Comparison of ENCODE assay signal across 20 cellular contexts in the genomic region with DNA sequence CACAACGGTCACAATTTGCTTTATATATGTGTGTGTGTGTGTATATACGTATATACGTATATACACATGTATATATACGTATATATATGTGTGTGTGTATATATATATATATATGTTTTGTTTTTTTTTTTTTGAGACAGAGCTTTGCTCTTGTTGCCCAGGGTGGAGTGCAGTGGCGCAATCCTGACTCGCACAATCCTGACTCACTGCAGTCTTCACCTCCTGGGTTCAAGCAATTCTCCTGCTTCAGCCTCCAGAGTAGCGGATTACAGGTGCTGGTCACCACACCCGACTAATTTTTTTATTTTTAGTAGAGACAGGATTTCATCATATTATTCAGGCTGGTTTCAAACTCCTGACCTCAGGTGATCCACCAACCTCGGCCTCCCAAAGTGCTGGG. TPM values are rescaled to one million over a fixed set of nuclear protein-coding genes. Genes with fewer than 3 reads are reported as not detected.
DNase-seq lines count a peak whose midpoint lies in the region; ATAC-seq, FAIRE-seq and TF ChIP-seq lines count a peak whose summit lies in the region.
"Had no signal": no experiment of that assay in that cellular context is flagged by ENCODE, and none has a peak within 500 bp of the region (broad histone marks: within the 10 kb centered on the region; RNA-seq: fewer than 3 reads in every experiment).

No MANE protein-coding gene starts in this region.

- H3K4me3 ChIP-seq in HCT116 (replicated peaks in 1 of 2; ENCODE audit: low read depth in 1 of 2, low read length in 2 of 2) (no peak overlapping the region), GM12878 (no peak overlapping the region), HAP-1 (no peak overlapping the region)
- H3K4me3 ChIP-seq: ascending aorta, coronary artery, lower lobe of right lung, stomach had no signal

- H3K9ac ChIP-seq in HCT116 (ENCODE audit: low read length) (no peak overlapping the region), GM12878 (ENCODE audit: control insufficient read depth, insufficient read depth, low read length) (no peak overlapping the region)

- RAD21 ChIA-PET in HCT116 (lab: Charles Lee; ENCODE audit: low non-redundant PET in 1 of 2, low total read pairs in 2 of 2, uncharacterized antibody in 2 of 2, unreplicated experiment in 2 of 2) (interaction anchor here in 1 of 2 experiments (0.7 kb wide), 1 partner anchor 9 kb away, joined by 4 read pairs; no protein-coding TSS in a partner anchor), GM12878 (lab: Charles Lee; ENCODE audit: unreplicated experiment) (interaction anchor here (1.8 kb wide), 1 partner anchor 159 kb away, joined by 6 read pairs; no protein-coding TSS in a partner anchor)

- no peak for FAIRE-seq in GM12878 (lab: Jason Lieb, UNC)

- peak; percentile 29 for DNase-seq in activated CD4-positive, alpha-beta T cell treated with anti-CD3 and anti-CD28 coated beads for 48 hours
- no peak for DNase-seq in activated CD4-positive, alpha-beta T cell treated with anti-CD3 and anti-CD28 coated beads, Interleukin-2, amount 10 ng/mL, durations not matched to agents 7 days and 5 days
- DNase-seq in HCT116 (ENCODE audit: low read depth, low spot score), result no peak
- DNase-seq in GM12878 (ENCODE audit: low read depth, low spot score), result no peak
- DNase-seq in neural crest cell (ENCODE audit: low read depth, low spot score), result no peak
- DNase-seq in GM19238 (ENCODE audit: insufficient read length, low spot score), result no peak
- no peak for DNase-seq in HAP-1 (ENCODE audit: low spot score in 2 of 2)
- DNase-seq in NOMO-1 treated with dmso at 0.1 percent for 144 hours (lab: John Stamatoyannopoulos, UW; ENCODE audit: unreplicated experiment), result no peak
- DNase-seq: activated effector memory CD4-positive, alpha-beta T cell treated with anti-CD3 and anti-CD28 coated beads, Interleukin-2, amount 50 U/mL, for 16 hours; CD4-positive, CD25-positive, alpha-beta regulatory T cell; DMS79 treated with DMSO at 0.1 percent for 48 hours; lower lobe of right lung; NCI-H2029; NCI-H510A treated with DMSO at 0.1 percent for 48 hours; SIG-M5; stomach had no signal

- H3K9me3 ChIP-seq in HCT116 (ENCODE audit: control insufficient read depth in 1 of 2, insufficient read depth in 1 of 2, low read depth in 1 of 2, low read length in 2 of 2) (no peaks in the 10 kb centered on the region), GM12878 (replicated peaks; ENCODE audit: control insufficient read depth, insufficient read depth, low read length) (peaks cover 3% of the 10 kb centered on the region; the same call in 1 of the 3 replicates), HAP-1 (0 out of 2 replicates have a peak, but pooled peaks cover 2% of the 10 kb centered on the region)
- H3K9me3 ChIP-seq: ascending aorta, lower lobe of right lung, stomach had no signal

- 93% methylated on average over 9 of the region's 9 CpGs for WGBS in GM12878 (ENCODE audit: insufficient coverage, insufficient replicate concordance, low lambda C conversion rate, missing lambda C conversion rate)

- intact Hi-C loops in HCT116 (cut with micrococcal nuclease) (no loop called here), GM12878 (cut with micrococcal nuclease; ENCODE audit: unreplicated experiment) (no loop called here)

- H3K4me3 Mint-ChIP-seq in activated CD4-positive, alpha-beta T cell treated with anti-CD3 and anti-CD28 coated beads, Interleukin-2, amount 10 ng/mL, durations not matched to agents 7 days and 5 days, result no peak overlapping the region
- peak overlapping the region; percentile 34 for H3K4me3 Mint-ChIP-seq in neural crest cell
- H3K4me3 Mint-ChIP-seq: natural killer cell treated with Interleukin-12 subunit alpha and Interleukin-12 subunit beta and Interleukin-15 and Interleukin-18, amount 100 ng/mL, for 72 hours; WTC11 had no signal

- no peak for ATAC-seq in HCT116
- no peak for ATAC-seq in GM12878
- ATAC-seq: lower lobe of right lung; natural killer cell treated with Interleukin-12 subunit alpha and Interleukin-12 subunit beta and Interleukin-15 and Interleukin-18, amount 100 ng/mL, for 72 hours; WTC11 had no signal

- H3K36me3 Mint-ChIP-seq in activated CD4-positive, alpha-beta T cell treated with anti-CD3 and anti-CD28 coated beads, Interleukin-2, amount 10 ng/mL, durations not matched to agents 7 days and 5 days (ENCODE audit: low read depth), result peaks cover 18% of the 10 kb centered on the region
- no peaks in the 10 kb centered on the region for H3K36me3 Mint-ChIP-seq in neural crest cell (ENCODE audit: low read depth)
- H3K36me3 Mint-ChIP-seq: natural killer cell treated with Interleukin-12 subunit alpha and Interleukin-12 subunit beta and Interleukin-15 and Interleukin-18, amount 100 ng/mL, for 72 hours had no signal

- TF ChIP-seq RAD21 in HCT116 (IDR thresholded peaks at IDR 0.05; ENCODE audit: low read depth) (no peak), GM12878 (IDR thresholded peaks at IDR 0.05; ENCODE audit: insufficient read depth, low read depth, low read length) (no peak)

- H3K4me1 Mint-ChIP-seq in activated CD4-positive, alpha-beta T cell treated with anti-CD3 and anti-CD28 coated beads, Interleukin-2, amount 10 ng/mL, durations not matched to agents 7 days and 5 days, result peaks cover 46% of the 10 kb centered on the region
- H3K4me1 Mint-ChIP-seq in neural crest cell, result peaks cover 42% of the 10 kb centered on the region

- in situ Hi-C loops in GM12878 (cut with MboI) (no loop called here), HAP-1 (cut with MboI; ENCODE audit: low sequenced_read_pairs) (no loop called here)

- H3K9me2 ChIP-seq in HCT116 (ENCODE audit: insufficient read depth), result no peaks in the 10 kb centered on the region

- no peak for TF ChIP-seq EP300 in GM12878 (IDR thresholded peaks at IDR 0.05; ENCODE audit: borderline replicate concordance in 1 of 2, control insufficient read depth in 1 of 2, low read depth in 2 of 2, low read length in 2 of 2)

- no peaks in the 10 kb centered on the region for H3K9me3 Mint-ChIP-seq in activated CD4-positive, alpha-beta T cell treated with anti-CD3 and anti-CD28 coated beads, Interleukin-2, amount 10 ng/mL, durations not matched to agents 7 days and 5 days
- H3K9me3 Mint-ChIP-seq in neural crest cell, result no peaks in the 10 kb centered on the region
- H3K9me3 Mint-ChIP-seq: CD4-positive, CD25-positive, alpha-beta regulatory T cell; natural killer cell treated with Interleukin-12 subunit alpha and Interleukin-12 subunit beta and Interleukin-15 and Interleukin-18, amount 100 ng/mL, for 72 hours; WTC11 had no signal

- no peak overlapping the region for H3K27ac ChIP-seq in HCT116 (ENCODE audit: low read depth, low read length)
- H3K27ac ChIP-seq in GM12878 (ENCODE audit: control insufficient read depth, insufficient read depth), result no peak overlapping the region
- H3K27ac ChIP-seq: ascending aorta, coronary artery, lower lobe of right lung, stomach had no signal

- TF ChIP-seq POLR2A in HCT116 (IDR thresholded peaks at IDR 0.05; ENCODE audit: borderline replicate concordance, extremely low read depth, insufficient read depth, insufficient read length) (no peak), GM12878 (IDR thresholded peaks at IDR 0.05; ENCODE audit: low read depth, low read length) (no peak)

- H3K4me1 ChIP-seq in HCT116 (ENCODE audit: control insufficient read depth in 1 of 2, insufficient read depth in 2 of 2, low read length in 2 of 2) (peaks cover 7 to 23% of the 10 kb centered on the region in 2 experiments; a peak in 3 of 4 replicates), GM12878 (ENCODE audit: control insufficient read depth, insufficient read depth, low read length) (peaks cover 13% of the 10 kb centered on the region), HAP-1 (peaks cover 17% of the 10 kb centered on the region)

- H3K4me2 ChIP-seq in HCT116 (ENCODE audit: low read length), result peak overlapping the region; percentile 11; the same call in 1 of the 2 replicates
- no peak overlapping the region for H3K4me2 ChIP-seq in GM12878 (ENCODE audit: control insufficient read depth, insufficient read depth)

- SMC1A ChIA-PET in GM12878 (lab: Charles Lee; ENCODE audit: uncharacterized antibody, unreplicated experiment), result interaction anchor here (0.7 to 3.1 kb wide), 3 partner anchors 9 to 1302 kb away, joined by 3 to 10 read pairs (median 7); no protein-coding TSS in a partner anchor

- H4K20me1 ChIP-seq in HCT116 (ENCODE audit: insufficient read depth) (no peaks in the 10 kb centered on the region), GM12878 (ENCODE audit: control insufficient read depth, insufficient read depth) (no peaks in the 10 kb centered on the region)

- POLR2A ChIA-PET in activated CD4-positive, alpha-beta T cell treated with anti-CD3 and anti-CD28 coated beads, Interleukin-2, amount 10 ng/mL, durations not matched to agents 7 days and 5 days (lab: Charles Lee), result no interaction called here
- POLR2A ChIA-PET in HCT116 (lab: Charles Lee), result interaction anchor here (0.7 kb wide), 1 partner anchor 22 kb away, joined by 8 read pairs; no protein-coding TSS in a partner anchor
- POLR2A ChIA-PET in GM12878 (lab: Charles Lee), result interaction anchor here (0.7 to 1.2 kb wide), 3 partner anchors 11 to 254 kb away, joined by 3 to 4 read pairs (median 3); no protein-coding TSS in a partner anchor

- no peaks in the 10 kb centered on the region for H3K27me3 Mint-ChIP-seq in activated CD4-positive, alpha-beta T cell treated with anti-CD3 and anti-CD28 coated beads, Interleukin-2, amount 10 ng/mL, durations not matched to agents 7 days and 5 days
- H3K27me3 Mint-ChIP-seq in neural crest cell (ENCODE audit: low read depth), result no peaks in the 10 kb centered on the region
- H3K27me3 Mint-ChIP-seq: natural killer cell treated with Interleukin-12 subunit alpha and Interleukin-12 subunit beta and Interleukin-15 and Interleukin-18, amount 100 ng/mL, for 72 hours had no signal

- BruUV-seq in HCT116 (replicated peaks; lab: Mats Ljungman, UMichigan), result no TSS peak
- BruUV-seq in GM12878 (replicated peaks; lab: Mats Ljungman, UMichigan), result no TSS peak

- no peak overlapping the region for H2AFZ ChIP-seq in HCT116 (ENCODE audit: low read depth, low read length, poor library complexity, severe bottlenecking)
- H2AFZ ChIP-seq in GM12878 (ENCODE audit: control insufficient read depth, low read depth, low read length), result no peak overlapping the region

- no peaks in the 10 kb centered on the region for H3K27me3 ChIP-seq in HCT116 (ENCODE audit: insufficient read depth, low read length)
- H3K27me3 ChIP-seq in GM12878 (replicated peaks in 1 of 2; ENCODE audit: control insufficient read depth in 2 of 2, insufficient read depth in 2 of 2, low read length in 1 of 2), result no peaks in the 10 kb centered on the region
- no peaks in the 10 kb centered on the region for H3K27me3 ChIP-seq in HAP-1 (ENCODE audit: low read depth)
- H3K27me3 ChIP-seq: ascending aorta, stomach had no signal

- H3K36me3 ChIP-seq in HCT116 (ENCODE audit: control insufficient read depth in 1 of 2, insufficient read depth in 2 of 2, low read length in 2 of 2), result no peaks in the 10 kb centered on the region
- peaks cover 0 to 2% of the 10 kb centered on the region in 2 experiments; a peak in 2 of 4 replicates for H3K36me3 ChIP-seq in GM12878 (ENCODE audit: control insufficient read depth in 2 of 2, insufficient read depth in 2 of 2, low read length in 1 of 2)
- H3K36me3 ChIP-seq in HAP-1 (replicated peaks), result no peaks in the 10 kb centered on the region
- H3K36me3 ChIP-seq: ascending aorta, lower lobe of right lung, stomach had no signal

- CTCF ChIA-PET in activated CD4-positive, alpha-beta T cell treated with anti-CD3 and anti-CD28 coated beads, Interleukin-2, amount 10 ng/mL, durations not matched to agents 7 days and 5 days (lab: Charles Lee), result no interaction called here
- CTCF ChIA-PET in HCT116 (lab: Charles Lee), result interaction anchor here (2.3 kb wide), 1 partner anchor 10 kb away, joined by 7 read pairs; no protein-coding TSS in a partner anchor
- CTCF ChIA-PET in GM12878 (lab: Yijun Ruan, JAX), result interaction anchor here (1.0 to 2.1 kb wide), 2 partner anchors 11 to 83 kb away, joined by 3 to 16 read pairs; no protein-coding TSS in a partner anchor

- H3K79me2 ChIP-seq in HCT116 (ENCODE audit: insufficient read depth, low read length) (peaks cover 71% of the 10 kb centered on the region), GM12878 (ENCODE audit: control insufficient read depth, insufficient read depth, low read length) (peaks cover 79% of the 10 kb centered on the region)

- TF ChIP-seq CTCF in HCT116 (IDR thresholded peaks at IDR 0.05 in 2 of 3, conservative IDR thresholded peaks at IDR 0.05 in 1 of 3; ENCODE audit: borderline replicate concordance in 1 of 3, insufficient read depth in 1 of 3, low read depth in 2 of 3, low read length in 2 of 3) (no peak), GM12878 (IDR thresholded peaks at IDR 0.05 in 2 of 3, conservative IDR thresholded peaks at IDR 0.05 in 1 of 3; ENCODE audit: control insufficient read depth in 2 of 3, extremely low read depth in 1 of 3, insufficient read depth in 1 of 3, low read depth in 3 of 3, low read length in 3 of 3) (no peak), neural crest cell (conservative IDR thresholded peaks at IDR 0.05) (no peak)

- H3K27ac Mint-ChIP-seq in activated CD4-positive, alpha-beta T cell treated with anti-CD3 and anti-CD28 coated beads, Interleukin-2, amount 10 ng/mL, durations not matched to agents 7 days and 5 days, result no peak overlapping the region
- H3K27ac Mint-ChIP-seq in neural crest cell (ENCODE audit: unreplicated experiment), result no peak overlapping the region

RNA-seq across cellular contexts. Expression of a gene that starts 3.1 kb away (rescaled TPM):
- total RNA-seq in activated CD4-positive, alpha-beta T cell treated with anti-CD3 and anti-CD28 coated beads, Interleukin-2, amount 10 ng/mL, durations not matched to agents 7 days and 5 days, result 10 to 100 TPM; 37.6 to 45.1 TPM
- 18.1 TPM for total RNA-seq in HCT116 (2021; ENCODE audit: unreplicated experiment)
- polyA plus RNA-seq in HCT116 (2012), result 9.8 and 15.3 TPM in 2 replicates
- 36.3 and 41.7 TPM in 2 replicates for total RNA-seq in GM12878 (2013; cell fraction: nucleolus; rRNA removed)
- total RNA-seq in GM12878 (2014; rRNA removed), result 10.4 and 13.3 TPM in 2 replicates
- total RNA-seq in GM12878 (2014; rRNA removed; fragmentation: Illumina TruSeq; extraction: Trizol), result 16.4 and 16.7 TPM in 2 replicates
- total RNA-seq in GM12878 (2021), result 31.3 and 34.7 TPM in 2 replicates
- polyA plus RNA-seq in GM12878 (2011; ENCODE audit: low read depth), result 10.2 TPM
- polyA plus RNA-seq in GM12878 (2011; rRNA removed), result 24.7 and 32.0 TPM in 2 replicates
- polyA plus RNA-seq in GM12878 (2011; cell fraction: cytosol; rRNA removed), result 27.9 and 28.9 TPM in 2 replicates
- 25.6 and 30.9 TPM in 2 replicates for polyA plus RNA-seq in GM12878 (2011; cell fraction: nucleus; rRNA removed)
- polyA plus RNA-seq in GM12878 (2012), result 14.4 and 16.1 TPM in 2 replicates
- 24.0 and 29.1 TPM in 2 replicates for polyA plus RNA-seq in GM12878 (2014; fragmentation: Illumina TruSeq; extraction: Trizol)
- polyA plus RNA-seq in GM12878 (2014; fragmentation: Nextera tagmentation; extraction: Ambion mirVana), result 1 to 10 TPM; 5.1 to 7.3 TPM
- polyA plus RNA-seq in GM12878 (2014; rRNA removed), result 13.7 and 15.6 TPM in 2 replicates
- 10 to 100 TPM; 11.4 to 11.7 TPM for polyA plus RNA-seq in GM12878 (2016; fragmentation: Nextera tagmentation; extraction: Ambion mirVana)
- 58.2 and 99.3 TPM in 2 replicates for polyA minus RNA-seq in GM12878 (2011; rRNA and poly(A)+ RNA removed)
- polyA minus RNA-seq in GM12878 (2011; cell fraction: cytosol; rRNA and poly(A)+ RNA removed), result 15.2 and 16.6 TPM in 2 replicates
- polyA minus RNA-seq in GM12878 (2011; cell fraction: nucleus; rRNA and poly(A)+ RNA removed), result 15.1 and 29.4 TPM in 2 replicates
- total RNA-seq in neural crest cell, result 55.7 and 63.8 TPM in 2 replicates
